14 cellular contexts compared by ENCODE assay signal in the genomic region with DNA sequence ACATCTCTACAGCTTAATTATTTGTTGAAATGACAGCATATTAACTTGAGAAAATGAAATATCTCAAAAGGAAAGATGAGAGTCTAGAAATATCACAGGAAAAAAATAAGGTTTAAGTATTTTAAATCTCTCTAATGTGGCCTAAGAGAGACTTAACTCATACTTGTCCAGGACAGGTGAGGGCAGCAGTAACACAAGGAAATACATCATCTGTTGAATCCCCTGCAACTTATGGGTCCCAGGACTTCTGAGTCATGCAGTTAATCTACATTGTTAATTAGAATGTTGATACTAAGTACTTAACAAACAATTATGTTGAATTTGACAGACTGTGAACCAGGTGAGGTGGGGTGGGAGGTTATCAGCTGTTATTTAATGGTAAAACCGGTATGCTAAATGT.
DNase-seq lines count a peak whose midpoint lies in the region; ATAC-seq and TF ChIP-seq lines count a peak whose summit lies in the region.
"Had no signal": no experiment of that assay in that cellular context is flagged by ENCODE, and none has a peak within 500 bp of the region (broad histone marks: within the 10 kb centered on the region; RNA-seq: fewer than 3 reads in every experiment).

No MANE protein-coding gene starts in this region.

- H3K9ac ChIP-seq in endodermal cell (ENCODE audit: extremely low read depth, low read length, poor library complexity, severe bottlenecking) (no peak overlapping the region), Karpas-422 (ENCODE audit: low read length) (no peak overlapping the region)

- H3K4me1 Mint-ChIP-seq in endodermal cell: peaks cover 52% of the 10 kb centered on the region

- no peaks in the 10 kb centered on the region for H3K79me2 ChIP-seq in Karpas-422 (ENCODE audit: low read length)

- peaks cover 9% of the 10 kb centered on the region for H3K27me3 ChIP-seq in endodermal cell (ENCODE audit: control insufficient read depth, insufficient read depth, low read length, poor library complexity, severe bottlenecking)
- no peaks in the 10 kb centered on the region for H3K27me3 ChIP-seq in right atrium auricular region
- H3K27me3 ChIP-seq in Karpas-422 (ENCODE audit: low read length): no peaks in the 10 kb centered on the region

- H3K4me1 ChIP-seq in endodermal cell (ENCODE audit: control insufficient read depth, insufficient read depth, low read length) (peaks cover 27% of the 10 kb centered on the region), right atrium auricular region (no peaks in the 10 kb centered on the region), Karpas-422 (ENCODE audit: low read length) (peaks cover 22% of the 10 kb centered on the region)

- no peak overlapping the region for H2AFZ ChIP-seq in Karpas-422 (ENCODE audit: low read length)

- H3K27ac ChIP-seq in endodermal cell (ENCODE audit: low read depth, low read length) (no peak overlapping the region), right atrium auricular region (no peak overlapping the region), Karpas-422 (ENCODE audit: low read length) (no peak overlapping the region)
- H3K27ac ChIP-seq: adrenal gland had no signal

- no peak overlapping the region for H3K4me2 ChIP-seq in Karpas-422 (ENCODE audit: low read depth, low read length, poor library complexity, severe bottlenecking)

- H3K9me2 ChIP-seq in Karpas-422 (replicated peaks; ENCODE audit: insufficient read depth, low read length): no peaks in the 10 kb centered on the region

- no peaks in the 10 kb centered on the region for H3K9me3 Mint-ChIP-seq in endodermal cell
- H3K9me3 Mint-ChIP-seq: activated T-cell treated with anti-CD3 and anti-CD28 coated beads, Interleukin-2, amount 50 U/mL, for 4 hours; T-helper 1 cell treated with Interleukin-12 subunit alpha and Interleukin-12 subunit beta and Interleukin-4 antibody, amounts not matched to agents 30 μg/mL and 1 μg/mL, for 36 hours had no signal

- DNase-seq in AML-193 (lab: John Stamatoyannopoulos, UW) (peak; percentile 34 to 47), ELR (ENCODE audit: low read depth) (peak; percentile 26), NCI-H774 (lab: John Stamatoyannopoulos, UW) (peak; percentile 31), endodermal cell (no peak), right atrium auricular region (ENCODE audit: low spot score) (no peak), Karpas-422 (no peak)
- no peak for DNase-seq in activated CD8-positive, alpha-beta memory T cell treated with anti-CD3 and anti-CD28 coated beads for 24 hours
- DNase-seq: activated CD4-positive, alpha-beta T cell treated with anti-CD3 and anti-CD28 coated beads for 36 hours; activated T-cell treated with anti-CD3 and anti-CD28 coated beads, Interleukin-2, amount 50 U/mL, for 4 hours; adrenal gland; mesenchymal stem cell; stimulated activated naive CD8-positive, alpha-beta T cell treated with anti-CD3 and anti-CD28 coated beads, Interleukin-15, Interleukin-2, amounts not matched to agents 100 U/mL and 50 U/mL, for 24 hours had no signal

- no peaks in the 10 kb centered on the region for H3K36me3 Mint-ChIP-seq in endodermal cell (ENCODE audit: low read depth)

- peak overlapping the region; percentile 7 for H3K4me3 Mint-ChIP-seq in endodermal cell
- H3K4me3 Mint-ChIP-seq: activated CD4-positive, alpha-beta T cell treated with anti-CD3 and anti-CD28 coated beads for 36 hours; activated T-cell treated with anti-CD3 and anti-CD28 coated beads, Interleukin-2, amount 50 U/mL, for 4 hours; T-helper 1 cell treated with Interleukin-12 subunit alpha and Interleukin-12 subunit beta and Interleukin-4 antibody, amounts not matched to agents 30 μg/mL and 1 μg/mL, for 36 hours had no signal

- TF ChIP-seq CTCF in endodermal cell (conservative IDR thresholded peaks at IDR 0.05) (peak; percentile 30), right atrium auricular region (IDR thresholded peaks at IDR 0.05) (no peak)

- H3K4me3 ChIP-seq in endodermal cell (ENCODE audit: low read length) (peak overlapping the region; percentile 71), right atrium auricular region (no peak overlapping the region), Karpas-422 (ENCODE audit: low read length) (no peak overlapping the region)
- H3K4me3 ChIP-seq: adrenal gland had no signal

- peak overlapping the region; percentile 3 for H3K27ac Mint-ChIP-seq in endodermal cell
- H3K27ac Mint-ChIP-seq: activated CD4-positive, alpha-beta T cell treated with anti-CD3 and anti-CD28 coated beads for 36 hours; T-helper 1 cell treated with Interleukin-12 subunit alpha and Interleukin-12 subunit beta and Interleukin-4 antibody, amounts not matched to agents 30 μg/mL and 1 μg/mL, for 36 hours had no signal

- H3K27me3 Mint-ChIP-seq in endodermal cell (ENCODE audit: insufficient read depth): peaks cover 3% of the 10 kb centered on the region

- H3K9me3 ChIP-seq in endodermal cell (ENCODE audit: control insufficient read depth, low read length): no peaks in the 10 kb centered on the region
- H3K9me3 ChIP-seq in right atrium auricular region: no peaks in the 10 kb centered on the region
- H3K9me3 ChIP-seq in Karpas-422 (ENCODE audit: low read length): no peaks in the 10 kb centered on the region
- H3K9me3 ChIP-seq: adrenal gland had no signal

- WGBS in endodermal cell (ENCODE audit: insufficient coverage in 1 of 2, insufficient read length in 1 of 2), 2 experiments: 17% methylated on average over 1 of the region's 1 CpG; no CpG with 5 or more reads in 1 of the 2 experiments

- ATAC-seq in HG02870 (IDR thresholded peaks at IDR 0.05; ENCODE audit: unreplicated experiment): no peak
- ATAC-seq: activated CD4-positive, alpha-beta T cell treated with anti-CD3 and anti-CD28 coated beads for 36 hours; activated T-cell treated with anti-CD3 and anti-CD28 coated beads, Interleukin-2, amount 50 U/mL, for 4 hours; stimulated activated naive CD8-positive, alpha-beta T cell treated with anti-CD3 and anti-CD28 coated beads, Interleukin-15, Interleukin-2, amounts not matched to agents 100 U/mL and 50 U/mL, for 24 hours had no signal

- H4K20me1 ChIP-seq in Karpas-422 (ENCODE audit: insufficient read depth, low read depth, low read length): no peaks in the 10 kb centered on the region

- no peaks in the 10 kb centered on the region for H3K36me3 ChIP-seq in endodermal cell (ENCODE audit: control insufficient read depth, insufficient read depth, low read length)
- no peaks in the 10 kb centered on the region for H3K36me3 ChIP-seq in right atrium auricular region
- H3K36me3 ChIP-seq in Karpas-422 (ENCODE audit: insufficient read depth, low read length): no peaks in the 10 kb centered on the region
- H3K36me3 ChIP-seq: adrenal gland had no signal

Comparison
In these comparisons a context has a peak if more than half of its experiments do, and no peak if none do; other contexts are left out.
1. DNase-seq: peak in AML-193 (2 of 2), ELR (single experiment) and NCI-H774 (single experiment); none in endodermal cell (single experiment), activated CD8-positive, alpha-beta memory T cell treated with anti-CD3 and anti-CD28 coated beads for 24 hours (single experiment), right atrium auricular region (single experiment) and Karpas-422 (single experiment).